In the genomic region with DNA sequence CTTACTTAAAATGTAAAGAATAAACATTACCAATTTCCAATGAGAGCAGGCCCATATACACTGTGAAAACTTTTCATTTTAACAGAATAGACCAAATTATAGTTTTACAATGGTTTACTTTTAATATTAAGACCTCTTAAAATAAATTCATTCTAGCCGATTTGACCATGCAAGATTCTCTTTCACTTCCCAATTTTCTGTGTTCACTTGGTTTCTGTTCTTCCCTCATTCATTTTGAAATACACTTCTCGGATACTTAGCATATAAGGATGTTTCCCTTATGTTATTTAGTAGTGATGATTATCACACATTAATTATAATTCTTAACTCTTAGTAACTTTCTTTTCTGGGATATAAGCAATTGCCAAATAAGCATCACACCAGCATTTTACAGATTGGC, we compare ENCODE assay signal across 28 cellular contexts. TPM values are rescaled to one million over a fixed set of nuclear protein-coding genes. Genes with fewer than 3 reads are reported as not detected.
"Had no signal": no experiment of that assay in that cellular context is flagged by ENCODE, and none has a peak within 500 bp of the region (broad histone marks: within the 10 kb centered on the region; RNA-seq: fewer than 3 reads in every experiment).

No MANE protein-coding gene starts in this region.

- H3K27me3 ChIP-seq: breast epithelium had no signal

- H3K4me3 ChIP-seq: breast epithelium, coronary artery had no signal

- H3K27ac ChIP-seq: breast epithelium, coronary artery had no signal

- H3K4me1 ChIP-seq: breast epithelium had no signal

- DNase-seq: activated B cell treated with CpG ODN at 0.5 μM for 24 hours; activated CD4-positive, alpha-beta T cell treated with anti-CD3 and anti-CD28 coated beads for 1 hour; activated CD4-positive, alpha-beta T cell treated with anti-CD3 and anti-CD28 coated beads, Interleukin-2, amount 10 ng/mL, durations not matched to agents 24 days and 14 days; activated CD4-positive, alpha-beta T cell treated with anti-CD3 and anti-CD28 coated beads, Interleukin-2, amount 50 U/mL, for 48 hours; activated CD8-positive, alpha-beta memory T cell treated with anti-CD3 and anti-CD28 coated beads, Interleukin-2, amount 10 ng/mL, durations not matched to agents 7 days and 5 days; activated effector memory CD4-positive, alpha-beta T cell treated with Interleukin-2 at 50 U/mL for 16 hours; activated naive CD4-positive, alpha-beta T cell; activated T-cell treated with anti-CD3 and anti-CD28 coated beads, Interleukin-2, amount 50 U/mL, for 24 hours; aorta; central memory CD4-positive, alpha-beta T cell; MM.1S; NCI-H1092 treated with DMSO at 0.1 percent for 48 hours; NCI-H1417 treated with DMSO at 0.1 percent for 48 hours; NCI-H1694; NCI-H2029; NCI-H2107; NCI-H446; NCI-H524; PC-3; SHP77; T-helper 17 cell; T-helper 9 cell had no signal

- FAIRE-seq: RCC 7860, TTC549 had no signal

- H3K9me3 ChIP-seq: breast epithelium had no signal

- H3K36me3 ChIP-seq: breast epithelium had no signal

- ATAC-seq: activated CD8-positive, alpha-beta memory T cell treated with anti-CD3 and anti-CD28 coated beads, Interleukin-2, amount 10 ng/mL, durations not matched to agents 7 days and 5 days; PC-3; T-helper 17 cell had no signal

RNA-seq across cellular contexts. Expression of gene OR5H15, which starts 13.8 kb away (rescaled TPM):
- total RNA-seq: activated B cell treated with CpG ODN at 0.5 μM for 24 hours; activated CD4-positive, alpha-beta T cell treated with anti-CD3 and anti-CD28 coated beads, Interleukin-2, amount 10 ng/mL, durations not matched to agents 24 days and 14 days; activated CD8-positive, alpha-beta memory T cell treated with anti-CD3 and anti-CD28 coated beads, Interleukin-2, amount 10 ng/mL, durations not matched to agents 7 days and 5 days; activated T-helper 1 cell treated with anti-CD3 and anti-CD28 coated beads, Interleukin-12 subunit alpha, Interleukin-12 subunit beta, Interleukin-2, Interleukin-4 antibody, amounts not matched to agents 30 ng/mL and 10 ng/mL and 1 ng/mL, durations not matched to agents 14 hours and 24 hours and 36 hours; aorta; breast epithelium; chondrocyte; PC-3; T-helper 17 cell had no signal

RNA-seq across cellular contexts. Expression of gene OR5H14, which starts 33.0 kb away (rescaled TPM):
- total RNA-seq: activated CD4-positive, alpha-beta T cell treated with anti-CD3 and anti-CD28 coated beads, Interleukin-2, amount 10 ng/mL, durations not matched to agents 24 days and 14 days; activated CD8-positive, alpha-beta memory T cell treated with anti-CD3 and anti-CD28 coated beads, Interleukin-2, amount 10 ng/mL, durations not matched to agents 7 days and 5 days; activated T-helper 1 cell treated with anti-CD3 and anti-CD28 coated beads, Interleukin-12 subunit alpha, Interleukin-12 subunit beta, Interleukin-2, Interleukin-4 antibody, amounts not matched to agents 30 ng/mL and 10 ng/mL and 1 ng/mL, durations not matched to agents 14 hours and 24 hours and 36 hours; breast epithelium; chondrocyte; PC-3; T-helper 17 cell had no signal

RNA-seq across cellular contexts. Expression of gene OR5H1, which starts 49.8 kb away (rescaled TPM):
- total RNA-seq: activated B cell treated with CpG ODN at 0.5 μM for 24 hours; activated CD4-positive, alpha-beta T cell treated with anti-CD3 and anti-CD28 coated beads, Interleukin-2, amount 10 ng/mL, durations not matched to agents 24 days and 14 days; activated CD8-positive, alpha-beta memory T cell treated with anti-CD3 and anti-CD28 coated beads, Interleukin-2, amount 10 ng/mL, durations not matched to agents 7 days and 5 days; activated T-helper 1 cell treated with anti-CD3 and anti-CD28 coated beads, Interleukin-12 subunit alpha, Interleukin-12 subunit beta, Interleukin-2, Interleukin-4 antibody, amounts not matched to agents 30 ng/mL and 10 ng/mL and 1 ng/mL, durations not matched to agents 14 hours and 24 hours and 36 hours; aorta; breast epithelium; chondrocyte; PC-3; T-helper 17 cell had no signal
